7 cellular contexts compared by ENCODE assay signal in the genomic region with DNA sequence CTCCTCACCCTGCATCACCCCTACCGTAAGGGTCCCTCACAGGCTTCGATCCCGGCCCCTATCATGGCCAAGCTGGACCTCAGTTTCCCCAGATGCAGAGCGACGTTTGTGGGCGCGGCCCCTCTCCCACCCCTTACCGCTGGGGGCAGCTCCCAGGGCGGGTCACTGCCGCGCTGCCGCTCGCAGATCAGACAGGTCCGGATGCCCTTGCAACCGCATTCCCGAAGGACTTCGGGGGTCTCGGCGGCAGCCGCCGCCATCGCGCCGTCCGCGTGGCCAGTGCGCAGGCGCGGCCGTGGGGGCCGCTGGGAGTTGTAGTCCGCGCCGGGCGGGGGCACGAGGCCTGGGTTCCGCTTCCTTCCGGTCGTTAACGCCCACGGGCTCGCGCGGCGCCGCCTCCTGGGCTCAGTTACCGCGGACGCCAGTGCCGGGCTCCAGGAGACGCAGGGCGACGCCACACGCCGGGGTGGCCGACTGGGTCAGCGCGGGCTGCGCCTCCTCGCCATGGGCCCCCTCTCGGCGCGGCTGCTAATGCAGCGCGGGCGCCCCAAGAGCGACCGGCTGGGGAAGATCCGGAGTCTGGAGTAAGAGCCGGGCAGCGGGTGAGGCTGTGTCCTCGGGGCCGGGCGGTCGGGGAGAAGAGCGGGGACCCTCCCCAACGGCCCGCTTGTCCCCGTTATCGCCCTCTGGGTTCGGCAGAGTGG. TPM values are rescaled to one million over a fixed set of nuclear protein-coding genes. Genes with fewer than 3 reads are reported as not detected.
DNase-seq lines count a peak whose midpoint lies in the region; ATAC-seq, FAIRE-seq and TF ChIP-seq lines count a peak whose summit lies in the region.

A gene with protein sequence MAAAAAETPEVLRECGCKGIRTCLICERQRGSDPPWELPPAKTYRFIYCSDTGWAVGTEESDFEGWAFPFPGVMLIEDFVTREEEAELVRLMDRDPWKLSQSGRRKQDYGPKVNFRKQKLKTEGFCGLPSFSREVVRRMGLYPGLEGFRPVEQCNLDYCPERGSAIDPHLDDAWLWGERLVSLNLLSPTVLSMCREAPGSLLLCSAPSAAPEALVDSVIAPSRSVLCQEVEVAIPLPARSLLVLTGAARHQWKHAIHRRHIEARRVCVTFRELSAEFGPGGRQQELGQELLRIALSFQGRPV (minus strand): TSS at position 287 of the 704 bp plus-strand sequence. CDS start 27 bp downstream, at position 260.
A gene (plus strand): TSS at position 408 of the 704 bp plus-strand sequence. CDS start 97 bp downstream, at position 505.

- peaks cover 4% of the 10 kb centered on the region for H3K4me1 Mint-ChIP-seq in astrocyte (ENCODE audit: low read depth, unreplicated experiment)

- H3K9me3 ChIP-seq in astrocyte (ENCODE audit: insufficient read depth, low read depth, low read length) = no peaks in the 10 kb centered on the region

- FAIRE-seq in astrocyte (lab: Jason Lieb, UNC) = no peak

- no peaks in the 10 kb centered on the region for H3K36me3 Mint-ChIP-seq in astrocyte (ENCODE audit: low read depth, unreplicated experiment)

- H3K27ac ChIP-seq in astrocyte (ENCODE audit: low read depth, low read length) = peak within 1 kb of the TSS; percentile 65

- peak within 1 kb of the TSS; percentile 87 for H3K4me2 ChIP-seq in astrocyte (ENCODE audit: low read length)

- no peaks in the 10 kb centered on the region for H3K9me3 Mint-ChIP-seq in astrocyte (ENCODE audit: unreplicated experiment)

- no peak for TF ChIP-seq CTCF in astrocyte (IDR thresholded peaks at IDR 0.05; ENCODE audit: insufficient read depth, low read depth, low read length)
- TF ChIP-seq CTCF in retinal pigment epithelial cell (conservative IDR thresholded peaks at IDR 0.05; ENCODE audit: low read depth, low read length) = no peak

- peak within 1 kb of the TSS; percentile 100 for H2AFZ ChIP-seq in astrocyte (ENCODE audit: low read depth, low read length)

- H3K79me2 ChIP-seq in astrocyte (ENCODE audit: insufficient read depth, low read length) = peaks cover 43% of the 10 kb centered on the region

- ATAC-seq in GM18508 (IDR thresholded peaks at IDR 0.05; ENCODE audit: insufficient read depth, unreplicated experiment) (peak; percentile 37), HG02973 (IDR thresholded peaks at IDR 0.05; ENCODE audit: unreplicated experiment) (peak; percentile 83)

- peak; percentile 94 to 97 for DNase-seq in NCI-H1930 (lab: John Stamatoyannopoulos, UW)
- DNase-seq in T-helper 22 cell (ENCODE audit: low read depth) = peak; percentile 88
- peak; percentile 69 for DNase-seq in astrocyte (ENCODE audit: low read depth)
- peak; percentile 85 to 88 for DNase-seq in hippocampal formation (lab: John Stamatoyannopoulos, UW)
- DNase-seq in retinal pigment epithelial cell (ENCODE audit: low read depth) = peak; percentile 57

- peaks cover 30% of the 10 kb centered on the region for H4K20me1 ChIP-seq in astrocyte (ENCODE audit: insufficient read depth, low read length)

- peak within 1 kb of the TSS; percentile 99 for H3K4me3 Mint-ChIP-seq in astrocyte (ENCODE audit: unreplicated experiment)

- H3K36me3 ChIP-seq in astrocyte (ENCODE audit: insufficient read depth, low read length) = no peaks in the 10 kb centered on the region

- H3K9ac ChIP-seq in astrocyte (ENCODE audit: low read length) = peak within 1 kb of the TSS; percentile 96

- H3K27me3 Mint-ChIP-seq in astrocyte (ENCODE audit: low read depth, unreplicated experiment) = no peaks in the 10 kb centered on the region

- peaks cover 12% of the 10 kb centered on the region for H3K4me1 ChIP-seq in astrocyte (ENCODE audit: insufficient read depth, low read length)

- H3K4me3 ChIP-seq in astrocyte (ENCODE audit: insufficient read depth, low read depth, low read length) (peak within 1 kb of the TSS; percentile 98), retinal pigment epithelial cell (ENCODE audit: low read length) (peak within 1 kb of the TSS; percentile 99)

- H3K27ac Mint-ChIP-seq in astrocyte (ENCODE audit: unreplicated experiment) = peak within 1 kb of the TSS; percentile 83

- no peaks in the 10 kb centered on the region for H3K27me3 ChIP-seq in astrocyte (ENCODE audit: insufficient read depth, low read length)

RNA-seq across cellular contexts. Expression of the first gene that starts in this region (rescaled TPM):
- total RNA-seq in astrocyte = 8.7 and 12.4 TPM in 2 replicates

RNA-seq across cellular contexts. Expression of the second gene that starts in this region (rescaled TPM):
- total RNA-seq in astrocyte = 26.2 and 28.5 TPM in 2 replicates

Comparison
In these comparisons a context has a peak if more than half of its experiments do, and no peak if none do; other contexts are left out.
1. Peak in every context shown above with its lines: DNase-seq, ATAC-seq, H3K4me3 ChIP-seq and H3K27ac ChIP-seq.